14 cellular contexts compared by ENCODE assay signal in the genomic region with DNA sequence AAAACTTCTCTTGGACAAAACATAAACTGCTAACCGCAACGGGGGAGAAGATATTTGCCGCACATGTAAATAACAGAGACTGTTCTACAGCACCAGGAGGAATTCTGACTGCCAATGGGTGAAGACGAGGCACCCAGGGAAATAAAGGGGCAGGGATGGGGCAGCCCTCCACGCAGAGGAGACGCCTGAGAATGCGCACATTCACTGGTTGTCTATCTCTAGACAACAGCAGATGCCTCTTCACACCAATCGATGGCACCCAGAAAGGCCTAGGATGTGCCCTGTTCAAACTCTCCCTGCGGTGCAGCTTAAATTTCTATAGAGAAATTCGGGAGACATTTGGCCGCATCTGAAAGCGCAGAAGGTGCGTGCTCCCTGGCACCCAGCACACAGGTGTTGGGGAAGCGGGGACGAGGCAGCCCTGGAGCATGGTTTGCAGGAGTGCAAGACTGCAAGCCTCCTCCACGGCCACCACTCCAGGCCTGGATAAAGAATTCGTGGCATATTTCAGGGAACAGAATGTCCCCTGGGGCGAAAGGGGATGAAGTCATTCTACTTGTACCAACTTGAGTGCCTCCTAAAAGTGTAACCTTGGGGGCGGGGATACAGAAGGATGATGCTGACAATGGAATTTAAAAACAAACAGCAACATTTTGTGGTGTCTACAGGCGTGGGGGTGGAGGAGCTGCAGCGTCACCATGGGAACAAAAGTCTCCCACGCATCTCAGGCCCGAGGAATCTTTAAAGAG. TPM values are rescaled to one million over a fixed set of nuclear protein-coding genes. Genes with fewer than 3 reads are reported as not detected.
DNase-seq lines count a peak whose midpoint lies in the region; ATAC-seq and TF ChIP-seq lines count a peak whose summit lies in the region.
"Had no signal": no experiment of that assay in that cellular context is flagged by ENCODE, and none has a peak within 500 bp of the region (broad histone marks: within the 10 kb centered on the region; RNA-seq: fewer than 3 reads in every experiment).

No MANE protein-coding gene starts in this region.

- H3K4me1 Mint-ChIP-seq in activated CD4-positive, alpha-beta T cell treated with anti-CD3 and anti-CD28 coated beads, Interleukin-2, amount 10 ng/mL, durations not matched to agents 24 days and 14 days, result no peaks in the 10 kb centered on the region
- peaks cover 52% of the 10 kb centered on the region for H3K4me1 Mint-ChIP-seq in brain

- DNase-seq in activated CD4-positive, alpha-beta T cell treated with anti-CD3 and anti-CD28 coated beads, Interleukin-2, amount 10 ng/mL, durations not matched to agents 24 days and 14 days, result peak; percentile 33
- no peak for DNase-seq in activated CD4-positive, alpha-beta T cell treated with anti-CD3 and anti-CD28 coated beads for 48 hours
- DNase-seq in upper lobe of right lung (peak; percentile 79), HPDE6-E6E7 (ENCODE audit: extremely low spot score) (no peak), anterior cingulate cortex (lab: John Stamatoyannopoulos, UW) (no peak)
- no peak for DNase-seq in stimulated activated CD4-positive, alpha-beta T cell treated with anti-CD3 and anti-CD28 coated beads, Interleukin-4, amount 100 ng/mL, for 24 hours
- DNase-seq: activated CD4-positive, alpha-beta T cell treated with anti-CD3 and anti-CD28 coated beads, Interleukin-2, amount 50 U/mL, for 48 hours; cerebellar nuclear complex; foreskin melanocyte; left ventricle myocardium superior; T-helper 1 cell had no signal

- H3K36me3 ChIP-seq in iPS-20b (ENCODE audit: insufficient read depth, low read depth, low read length) (no peaks in the 10 kb centered on the region), upper lobe of right lung (no peaks in the 10 kb centered on the region)

- H3K27ac ChIP-seq in iPS-20b (ENCODE audit: low read length) (no peak overlapping the region), upper lobe of right lung (peak overlapping the region; percentile 88)

- peak overlapping the region; percentile 85 for H3K4me3 ChIP-seq in iPS-20b (ENCODE audit: low read length)
- no peak overlapping the region for H3K4me3 ChIP-seq in upper lobe of right lung

- TF ChIP-seq CTCF in brain (conservative IDR thresholded peaks at IDR 0.05) (no peak), upper lobe of right lung (IDR thresholded peaks at IDR 0.05) (no peak)

- H3K36me3 Mint-ChIP-seq in activated CD4-positive, alpha-beta T cell treated with anti-CD3 and anti-CD28 coated beads, Interleukin-2, amount 10 ng/mL, durations not matched to agents 24 days and 14 days (ENCODE audit: low read depth), result peaks cover 2% of the 10 kb centered on the region
- H3K36me3 Mint-ChIP-seq in brain, result no peaks in the 10 kb centered on the region

- intact Hi-C loops in activated CD4-positive, alpha-beta T cell treated with anti-CD3 and anti-CD28 coated beads, Interleukin-2, amount 10 ng/mL, durations not matched to agents 24 days and 14 days (cut with micrococcal nuclease), result loop anchor here (5.0 kb wide), 1 partner anchor 835 kb away; no protein-coding TSS in a partner anchor
- intact Hi-C loops in upper lobe of right lung (cut with DNase I), result no loop called here

- H3K27me3 ChIP-seq in iPS-20b (ENCODE audit: insufficient read depth, low read length), result peaks cover 71% of the 10 kb centered on the region
- H3K27me3 ChIP-seq in upper lobe of right lung, result peaks cover 82% of the 10 kb centered on the region

- peaks cover 53% of the 10 kb centered on the region for H3K27me3 Mint-ChIP-seq in activated CD4-positive, alpha-beta T cell treated with anti-CD3 and anti-CD28 coated beads, Interleukin-2, amount 10 ng/mL, durations not matched to agents 24 days and 14 days
- H3K27me3 Mint-ChIP-seq in brain, result peaks cover 95% of the 10 kb centered on the region

- peaks cover 4% of the 10 kb centered on the region for H3K9me3 Mint-ChIP-seq in activated CD4-positive, alpha-beta T cell treated with anti-CD3 and anti-CD28 coated beads, Interleukin-2, amount 10 ng/mL, durations not matched to agents 24 days and 14 days
- peaks cover 0 to 5% (median 0%) of the 10 kb centered on the region in 5 experiments for H3K9me3 Mint-ChIP-seq in brain

- peak; percentile 72 for ATAC-seq in upper lobe of right lung
- ATAC-seq: left ventricle myocardium superior had no signal

- peaks cover 27% of the 10 kb centered on the region; the same call in 1 of the 2 replicates for H3K4me1 ChIP-seq in iPS-20b (ENCODE audit: insufficient read depth, low read length)
- peaks cover 5% of the 10 kb centered on the region for H3K4me1 ChIP-seq in upper lobe of right lung

- H3K4me3 Mint-ChIP-seq in activated CD4-positive, alpha-beta T cell treated with anti-CD3 and anti-CD28 coated beads, Interleukin-2, amount 10 ng/mL, durations not matched to agents 24 days and 14 days, result no peak overlapping the region
- peak overlapping the region in 3 of 5 experiments; percentile 24 to 86 (median 84) for H3K4me3 Mint-ChIP-seq in brain

- no peak overlapping the region for H3K27ac Mint-ChIP-seq in activated CD4-positive, alpha-beta T cell treated with anti-CD3 and anti-CD28 coated beads, Interleukin-2, amount 10 ng/mL, durations not matched to agents 24 days and 14 days
- H3K27ac Mint-ChIP-seq in brain, result no peak overlapping the region

- no peak overlapping the region for H3K9ac ChIP-seq in iPS-20b (ENCODE audit: low read depth, low read length)

- H3K9me3 ChIP-seq in iPS-20b (ENCODE audit: insufficient read depth, low read depth, low read length) (peaks cover 2% of the 10 kb centered on the region; the same call in 1 of the 2 replicates), upper lobe of right lung (no peaks in the 10 kb centered on the region)

RNA-seq across cellular contexts. Expression of a gene that starts 6.3 kb away (rescaled TPM):
- total RNA-seq in activated CD4-positive, alpha-beta T cell treated with anti-CD3 and anti-CD28 coated beads, Interleukin-2, amount 10 ng/mL, durations not matched to agents 24 days and 14 days, result not detected in 2 replicates
- polyA plus RNA-seq in brain (ENCODE audit: insufficient read depth, low read depth, low replicate concordance), result 10.3 TPM
- 56.4 TPM for total RNA-seq in upper lobe of right lung
- total RNA-seq: A172 had no signal

Comparison
In these comparisons a context has a peak if more than half of its experiments do, and no peak if none do; other contexts are left out.
1. DNase-seq: peak in activated CD4-positive, alpha-beta T cell treated with anti-CD3 and anti-CD28 coated beads, Interleukin-2, amount 10 ng/mL, durations not matched to agents 24 days and 14 days (single experiment) and upper lobe of right lung (single experiment); none in activated CD4-positive, alpha-beta T cell treated with anti-CD3 and anti-CD28 coated beads for 48 hours (single experiment), stimulated activated CD4-positive, alpha-beta T cell treated with anti-CD3 and anti-CD28 coated beads, Interleukin-4, amount 100 ng/mL, for 24 hours (single experiment), HPDE6-E6E7 (single experiment) and anterior cingulate cortex (0 of 58).
2. RNA of a gene that starts 6.3 kb away (total RNA-seq): 56.4 TPM in upper lobe of right lung (single experiment); not detected in activated CD4-positive, alpha-beta T cell treated with anti-CD3 and anti-CD28 coated beads, Interleukin-2, amount 10 ng/mL, durations not matched to agents 24 days and 14 days; every median in the first group is over 10 times any median in the second.